Comparison of ENCODE assay signal across 1 cellular context in the genomic region with DNA sequence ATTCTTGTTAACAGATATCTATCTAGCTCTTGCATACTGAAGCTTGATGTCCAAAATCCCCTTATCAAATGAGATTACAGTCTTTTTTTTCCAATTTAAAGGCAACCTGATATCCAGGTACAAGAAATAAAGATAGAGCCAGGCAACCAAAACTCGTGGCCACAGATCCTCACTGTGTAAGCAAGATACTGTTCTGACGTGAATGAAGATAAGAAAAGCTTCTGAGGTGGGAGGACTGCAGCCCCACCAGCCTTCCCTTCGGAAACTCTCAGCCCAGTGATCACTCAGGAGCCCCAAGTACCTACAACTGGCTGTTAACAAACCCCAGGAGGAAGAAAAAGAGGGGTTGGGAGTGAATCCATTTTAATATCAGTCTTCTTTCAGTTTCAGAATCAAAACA.
TF ChIP-seq lines count a peak whose summit lies in the region.

No MANE protein-coding gene starts in this region.

TF ChIP-seq in WTC11, 78 proteins besides CTCF, POLR2A, EP300 and RAD21 (continued from another document):
- TF ChIP-seq, protein P1, sequence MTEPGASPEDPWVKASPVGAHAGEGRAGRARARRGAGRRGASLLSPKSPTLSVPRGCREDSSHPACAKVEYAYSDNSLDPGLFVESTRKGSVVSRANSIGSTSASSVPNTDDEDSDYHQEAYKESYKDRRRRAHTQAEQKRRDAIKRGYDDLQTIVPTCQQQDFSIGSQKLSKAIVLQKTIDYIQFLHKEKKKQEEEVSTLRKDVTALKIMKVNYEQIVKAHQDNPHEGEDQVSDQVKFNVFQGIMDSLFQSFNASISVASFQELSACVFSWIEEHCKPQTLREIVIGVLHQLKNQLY (CRISPR knock-in tag; IDR thresholded peaks at IDR 0.05), result no peak
- no peak for TF ChIP-seq RORB (CRISPR knock-in tag; IDR thresholded peaks at IDR 0.05)
- TF ChIP-seq ELF4 (CRISPR knock-in tag; IDR thresholded peaks at IDR 0.05; ENCODE audit: low read depth), result no peak
- TF ChIP-seq, protein P2, sequence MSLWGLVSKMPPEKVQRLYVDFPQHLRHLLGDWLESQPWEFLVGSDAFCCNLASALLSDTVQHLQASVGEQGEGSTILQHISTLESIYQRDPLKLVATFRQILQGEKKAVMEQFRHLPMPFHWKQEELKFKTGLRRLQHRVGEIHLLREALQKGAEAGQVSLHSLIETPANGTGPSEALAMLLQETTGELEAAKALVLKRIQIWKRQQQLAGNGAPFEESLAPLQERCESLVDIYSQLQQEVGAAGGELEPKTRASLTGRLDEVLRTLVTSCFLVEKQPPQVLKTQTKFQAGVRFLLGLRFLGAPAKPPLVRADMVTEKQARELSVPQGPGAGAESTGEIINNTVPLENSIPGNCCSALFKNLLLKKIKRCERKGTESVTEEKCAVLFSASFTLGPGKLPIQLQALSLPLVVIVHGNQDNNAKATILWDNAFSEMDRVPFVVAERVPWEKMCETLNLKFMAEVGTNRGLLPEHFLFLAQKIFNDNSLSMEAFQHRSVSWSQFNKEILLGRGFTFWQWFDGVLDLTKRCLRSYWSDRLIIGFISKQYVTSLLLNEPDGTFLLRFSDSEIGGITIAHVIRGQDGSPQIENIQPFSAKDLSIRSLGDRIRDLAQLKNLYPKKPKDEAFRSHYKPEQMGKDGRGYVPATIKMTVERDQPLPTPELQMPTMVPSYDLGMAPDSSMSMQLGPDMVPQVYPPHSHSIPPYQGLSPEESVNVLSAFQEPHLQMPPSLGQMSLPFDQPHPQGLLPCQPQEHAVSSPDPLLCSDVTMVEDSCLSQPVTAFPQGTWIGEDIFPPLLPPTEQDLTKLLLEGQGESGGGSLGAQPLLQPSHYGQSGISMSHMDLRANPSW (CRISPR knock-in tag; conservative IDR thresholded peaks at IDR 0.05; ENCODE audit: low read depth), result no peak
- no peak for TF ChIP-seq SMAD3 (CRISPR knock-in tag; IDR thresholded peaks at IDR 0.05; ENCODE audit: borderline replicate concordance)
TF ChIP-seq in WTC11: peak in this region for 0.
